In the genomic region with DNA sequence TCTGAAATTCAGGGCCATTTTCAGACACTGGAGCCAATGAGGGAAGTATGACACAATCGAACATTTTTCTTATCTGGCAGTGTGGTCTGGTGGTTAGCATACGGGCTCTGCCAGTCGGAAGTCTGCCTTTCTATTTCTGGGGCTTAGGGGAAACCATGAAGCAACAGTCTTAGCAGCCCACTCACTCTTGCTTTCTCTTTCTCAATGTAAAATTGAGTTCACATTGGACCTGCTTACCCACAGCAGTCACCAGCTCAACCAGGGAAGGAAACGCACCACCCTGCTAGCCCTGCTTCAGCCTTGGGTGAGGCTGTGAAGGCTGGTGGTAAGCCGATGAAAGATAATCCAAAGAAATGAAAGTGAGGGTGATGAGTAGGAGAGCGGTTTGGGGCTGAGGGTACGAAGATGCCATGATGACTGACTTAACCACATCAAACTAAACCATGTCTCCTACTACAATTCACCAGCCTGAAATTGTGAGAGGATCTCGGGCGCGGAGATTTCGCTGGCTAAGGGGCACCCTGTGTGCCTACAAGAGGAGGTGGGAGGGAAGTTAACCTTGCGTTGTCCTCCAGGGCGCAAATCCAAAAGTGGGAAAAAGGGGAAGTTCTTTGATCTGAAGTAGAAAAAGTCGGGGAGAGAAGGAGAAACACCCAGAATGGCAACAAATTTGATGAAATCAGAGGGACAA, we compare ENCODE assay signal across 7 cellular contexts.
DNase-seq lines count a peak whose midpoint lies in the region; ATAC-seq lines count a peak whose summit lies in the region.

No MANE protein-coding gene starts in this region.

- no peaks in the 10 kb centered on the region for H3K36me3 ChIP-seq in effector memory CD4-positive, alpha-beta T cell (ENCODE audit: control insufficient read depth, insufficient read depth, low read length)

- ATAC-seq in GM19324 (IDR thresholded peaks at IDR 0.05; ENCODE audit: low FRiP score, unreplicated experiment) (peak; percentile 90), HG03354 (IDR thresholded peaks at IDR 0.05; ENCODE audit: poor library complexity, severe bottlenecking, unreplicated experiment) (peak; percentile 81)
- ATAC-seq in activated CD4-positive, CD25-positive, alpha-beta regulatory T cell treated with anti-CD3 and anti-CD28 coated beads, Interleukin-2, amount 50 U/mL, for 24 hours, result peak; percentile 93

- no peaks in the 10 kb centered on the region for H3K9me3 ChIP-seq in effector memory CD4-positive, alpha-beta T cell (ENCODE audit: control insufficient read depth, low read length)

- DNase-seq in effector memory CD4-positive, alpha-beta T cell, result peak in 2 of 3 donors; percentile 15 to 22
- DNase-seq in stimulated activated CD8-positive, alpha-beta memory T cell treated with anti-CD3 and anti-CD28 coated beads, Interleukin-12 subunit alpha, Interleukin-12 subunit beta, amount 100 ng/mL, for 1 hour (ENCODE audit: low read depth), result peak; percentile 27
- DNase-seq in cerebellar nuclear complex (lab: John Stamatoyannopoulos, UW), result no peak
- no peak for DNase-seq in NCI-H526 treated with DMSO at 0.1 percent for 48 hours (lab: John Stamatoyannopoulos, UW)

- H3K4me3 ChIP-seq in effector memory CD4-positive, alpha-beta T cell (ENCODE audit: insufficient read depth, low read depth, low read length, poor library complexity, severe bottlenecking), result peak overlapping the region; percentile 31

- H3K4me1 ChIP-seq in effector memory CD4-positive, alpha-beta T cell (ENCODE audit: control insufficient read depth, insufficient read depth, low read length, poor library complexity, severe bottlenecking), result peaks cover 15% of the 10 kb centered on the region

- H3K27ac ChIP-seq in effector memory CD4-positive, alpha-beta T cell (ENCODE audit: insufficient read depth, low read length, poor library complexity, severe bottlenecking), result no peak overlapping the region

- peaks cover 6% of the 10 kb centered on the region for H3K27me3 ChIP-seq in effector memory CD4-positive, alpha-beta T cell (replicated peaks; ENCODE audit: control insufficient read depth, insufficient read depth, low read length, poor library complexity, severe bottlenecking)

Comparison
In these comparisons a context has a peak if more than half of its experiments do, and no peak if none do; other contexts are left out.
1. DNase-seq: peak in effector memory CD4-positive, alpha-beta T cell (2 of 3) and stimulated activated CD8-positive, alpha-beta memory T cell treated with anti-CD3 and anti-CD28 coated beads, Interleukin-12 subunit alpha, Interleukin-12 subunit beta, amount 100 ng/mL, for 1 hour (single experiment); none in cerebellar nuclear complex (0 of 2) and NCI-H526 treated with DMSO at 0.1 percent for 48 hours (single experiment).
2. Peak in every context shown above with its lines, with median percentiles within 50 percentile points of each other: ATAC-seq.